Comparison of ENCODE assay signal across 16 cellular contexts in the genomic region with DNA sequence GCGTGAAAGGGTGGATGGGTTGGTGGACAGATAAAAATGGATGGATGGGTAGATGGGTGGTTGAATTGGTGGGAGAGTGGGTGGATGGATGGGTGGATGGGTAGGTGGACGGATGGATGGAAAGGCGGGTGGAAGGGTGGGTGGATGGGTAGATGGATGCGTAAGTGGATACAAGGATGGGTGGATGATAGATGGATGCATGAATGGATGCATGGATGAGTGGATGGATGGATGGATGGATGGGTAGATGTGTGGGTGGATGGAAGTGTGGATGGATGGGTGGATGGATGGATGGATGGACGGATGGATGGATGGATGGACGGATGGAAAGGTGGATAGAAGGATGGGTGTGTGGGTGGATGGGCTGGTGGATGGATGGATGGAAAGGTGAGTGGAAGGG.
"Had no signal": no experiment of that assay in that cellular context is flagged by ENCODE, and none has a peak within 500 bp of the region (broad histone marks: within the 10 kb centered on the region; RNA-seq: fewer than 3 reads in every experiment).

No MANE protein-coding gene starts in this region.

- DNase-seq: effector memory CD8-positive, alpha-beta T cell; glutamatergic neuron; hippocampal formation; naive thymus-derived CD8-positive, alpha-beta T cell; upper lobe of right lung had no signal

- H3K9ac ChIP-seq: neural progenitor cell had no signal

- H3K27me3 Mint-ChIP-seq: effector memory CD8-positive, alpha-beta T cell; naive thymus-derived CD8-positive, alpha-beta T cell had no signal

- H3K27me3 ChIP-seq: ascending aorta, breast epithelium, colonic mucosa, dorsolateral prefrontal cortex, neural progenitor cell, thyroid gland, upper lobe of right lung had no signal

- ATAC-seq: effector memory CD8-positive, alpha-beta T cell; esophagus mucosa; naive thymus-derived CD8-positive, alpha-beta T cell had no signal

- H3K4me3 Mint-ChIP-seq: effector memory CD8-positive, alpha-beta T cell; mesothelial cell of epicardium; naive thymus-derived CD8-positive, alpha-beta T cell; neural progenitor cell; T-helper 1 cell treated with Interleukin-12 subunit alpha and Interleukin-12 subunit beta and Interleukin-4 antibody, amounts not matched to agents 30 μg/mL and 1 μg/mL, for 36 hours had no signal

- H3K9me3 ChIP-seq: ascending aorta, breast epithelium, colonic mucosa, left ventricle myocardium inferior, thyroid gland, upper lobe of right lung had no signal

- H3K4me2 ChIP-seq: neural progenitor cell had no signal

- H3K27ac Mint-ChIP-seq: effector memory CD8-positive, alpha-beta T cell; mesothelial cell of epicardium; naive thymus-derived CD8-positive, alpha-beta T cell; neural progenitor cell; stimulated activated naive B cell treated with anti-CD40 and anti-IgM and Interleukin-4, amounts not matched to agents 10 μg/mL and 1 μg/mL and 100 μg/mL, for 72 hours; T-helper 1 cell treated with Interleukin-12 subunit alpha and Interleukin-12 subunit beta and Interleukin-4 antibody, amounts not matched to agents 30 μg/mL and 1 μg/mL, for 36 hours had no signal

- H3K4me1 ChIP-seq: ascending aorta, breast epithelium, colonic mucosa, neural progenitor cell, upper lobe of right lung had no signal

- H3K36me3 ChIP-seq: breast epithelium, left ventricle myocardium inferior, neural progenitor cell, thyroid gland, upper lobe of right lung had no signal

- H3K9me3 Mint-ChIP-seq: neural progenitor cell; T-helper 1 cell treated with Interleukin-12 subunit alpha and Interleukin-12 subunit beta and Interleukin-4 antibody, amounts not matched to agents 30 μg/mL and 1 μg/mL, for 36 hours had no signal

- H2AFZ ChIP-seq: neural progenitor cell had no signal

- H3K27ac ChIP-seq: ascending aorta, breast epithelium, colonic mucosa, neural progenitor cell, thyroid gland, upper lobe of right lung had no signal

- H3K4me3 ChIP-seq: ascending aorta, breast epithelium, colonic mucosa, dorsolateral prefrontal cortex, left ventricle myocardium inferior, neural progenitor cell, thyroid gland, upper lobe of right lung had no signal

- H3K4me1 Mint-ChIP-seq: naive thymus-derived CD8-positive, alpha-beta T cell had no signal
